ENCODE assay signal across 8 cellular contexts in genomic region chr19:38336638-38337359, GRCh38. TPM values are rescaled to one million over a fixed set of nuclear protein-coding genes. Genes with fewer than 3 reads are reported as not detected.
DNase-seq lines count a peak whose midpoint lies in the region; ATAC-seq, FAIRE-seq and TF ChIP-seq lines count a peak whose summit lies in the region.

No MANE protein-coding gene starts in this region.

- no peaks in the 10 kb centered on the region for H3K79me2 ChIP-seq in keratinocyte (ENCODE audit: control insufficient read depth, insufficient read depth, low read length)

- peaks cover 12% of the 10 kb centered on the region for H3K4me1 ChIP-seq in keratinocyte (ENCODE audit: control insufficient read depth, extremely low read depth, insufficient read depth, low read length)

- no peaks in the 10 kb centered on the region for H4K20me1 ChIP-seq in keratinocyte (ENCODE audit: control insufficient read depth, extremely low read depth, insufficient read depth, low read length)

- no peaks in the 10 kb centered on the region for H3K27me3 ChIP-seq in keratinocyte (ENCODE audit: control insufficient read depth, extremely low read depth, insufficient read depth, low read length)

- no peaks in the 10 kb centered on the region for H3K9me1 ChIP-seq in keratinocyte (ENCODE audit: control insufficient read depth, extremely low read depth, insufficient read depth, low read length)

- no peak for TF ChIP-seq CTCF in keratinocyte (optimal IDR thresholded peaks at IDR 0.05 in 1 of 3, IDR thresholded peaks at IDR 0.05 in 1 of 3, conservative IDR thresholded peaks at IDR 0.05 in 1 of 3; ENCODE audit: extremely low read depth in 1 of 3, insufficient read depth in 2 of 3, low read length in 3 of 3)

- peak overlapping the region; percentile 98 for H2AFZ ChIP-seq in keratinocyte (ENCODE audit: control insufficient read depth, low read length)

- H3K9me3 ChIP-seq in keratinocyte (ENCODE audit: control insufficient read depth, low read depth, low read length), result no peaks in the 10 kb centered on the region

- peak overlapping the region; percentile 93 for H3K9ac ChIP-seq in keratinocyte (ENCODE audit: control insufficient read depth, extremely low read depth, insufficient read depth, low read length)

- H3K27ac ChIP-seq in keratinocyte (ENCODE audit: control insufficient read depth, insufficient read depth, low read length), result peak overlapping the region; percentile 93

- peak overlapping the region; percentile 96 for H3K4me2 ChIP-seq in keratinocyte (ENCODE audit: control insufficient read depth, extremely low read depth, insufficient read depth, low read depth, low read length)

- H3K36me3 ChIP-seq in keratinocyte (ENCODE audit: control insufficient read depth in 2 of 2, extremely low read depth in 1 of 2, insufficient read depth in 2 of 2, low read length in 2 of 2), result peaks cover 0 to under 1% of the 10 kb centered on the region in 2 experiments

- H3K4me3 ChIP-seq in keratinocyte (ENCODE audit: control insufficient read depth in 2 of 3, extremely low read depth in 1 of 3, insufficient read depth in 2 of 3, low read depth in 1 of 3, low read length in 3 of 3), result peak overlapping the region; percentile 62 to 97 (median 96)

- dilution Hi-C loops in keratinocyte (cut with MboI; ENCODE audit: extremely low pct_ligation_motif_present, low sequenced_read_pairs), result no loop called here

- DNase-seq in AG08396 (ENCODE audit: low spot score), result peak; percentile 91
- peak; percentile 100 for DNase-seq in NCI-H345 treated with DMSO at 0.1 percent for 48 hours (lab: John Stamatoyannopoulos, UW; ENCODE audit: unreplicated experiment)
- DNase-seq in activated CD4-positive, CD25-positive, alpha-beta regulatory T cell (lab: John Stamatoyannopoulos, UW), result peak; percentile 91 to 95 (median 92)
- DNase-seq in central memory CD4-positive, alpha-beta T cell, result peak; percentile 95
- peak; percentile 89 for DNase-seq in keratinocyte (ENCODE audit: low read depth, low spot score)
- DNase-seq in stimulated activated CD4-positive, alpha-beta T cell treated with anti-CD3 and anti-CD28 coated beads, Interleukin-12 subunit alpha, Interleukin-12 subunit beta, amount 100 ng/mL, for 4 hours, result peak; percentile 94

- FAIRE-seq in keratinocyte (lab: Jason Lieb, UNC), result peak; percentile 85

- ATAC-seq in GM19023 (IDR thresholded peaks at IDR 0.05; ENCODE audit: unreplicated experiment), result peak; percentile 50
- peak; percentile 56 for ATAC-seq in HG03196 (IDR thresholded peaks at IDR 0.05; ENCODE audit: unreplicated experiment)

RNA-seq across cellular contexts. Expression of gene CATSPERG, which starts 1.2 kb away (rescaled TPM):
- polyA plus RNA-seq in keratinocyte, result 0.21 to 0.73 TPM (median 0.35 TPM) in 3 replicates
- 2.3 TPM for polyA plus RNA-seq in keratinocyte (2011; ENCODE audit: low read depth)
- 0.28 TPM in 1 of 2 replicates, not detected in the other for polyA plus RNA-seq in keratinocyte (2011; cell fraction: cytosol; rRNA removed)
- 1.5 and 3.3 TPM in 2 replicates for polyA plus RNA-seq in keratinocyte (2011; cell fraction: nucleus; rRNA removed)
- polyA plus RNA-seq in keratinocyte (2012; ENCODE audit: low replicate concordance), result 0.28 and 2.7 TPM in 2 replicates
- polyA minus RNA-seq in keratinocyte, result 1.2 to 1.5 TPM in 2 of 3 replicates, not detected in the other
- 3.5 TPM for polyA minus RNA-seq in keratinocyte (2011; cell fraction: cytosol; rRNA and poly(A)+ RNA removed)
- 1.7 and 2.1 TPM in 2 replicates for polyA minus RNA-seq in keratinocyte (2011; cell fraction: nucleus; rRNA and poly(A)+ RNA removed)

RNA-seq across cellular contexts. Expression of gene KCNK6, which starts 17.2 kb away (rescaled TPM):
- polyA plus RNA-seq in keratinocyte, result 23.9 to 33.7 TPM (median 29.1 TPM) in 3 replicates
- 17.5 TPM for polyA plus RNA-seq in keratinocyte (2011; ENCODE audit: low read depth)
- polyA plus RNA-seq in keratinocyte (2011; cell fraction: cytosol; rRNA removed), result 23.3 and 23.8 TPM in 2 replicates
- polyA plus RNA-seq in keratinocyte (2011; cell fraction: nucleus; rRNA removed), result 65.9 and 66.2 TPM in 2 replicates
- polyA plus RNA-seq in keratinocyte (2012; ENCODE audit: low replicate concordance), result 34.3 and 38.5 TPM in 2 replicates
- 17.3 to 23.6 TPM (median 23.1 TPM) in 3 replicates for polyA minus RNA-seq in keratinocyte
- 14.8 TPM for polyA minus RNA-seq in keratinocyte (2011; cell fraction: cytosol; rRNA and poly(A)+ RNA removed)
- polyA minus RNA-seq in keratinocyte (2011; cell fraction: nucleus; rRNA and poly(A)+ RNA removed), result 19.3 and 32.0 TPM in 2 replicates

RNA-seq across cellular contexts. Expression of gene YIF1B, which starts 21.1 kb away (rescaled TPM):
- polyA plus RNA-seq in keratinocyte, result 38.1 to 66.5 TPM (median 47.6 TPM) in 3 replicates
- polyA plus RNA-seq in keratinocyte (2011; ENCODE audit: low read depth), result 7.4 TPM
- polyA plus RNA-seq in keratinocyte (2011; cell fraction: cytosol; rRNA removed), result 29.0 and 58.3 TPM in 2 replicates
- 25.8 and 36.8 TPM in 2 replicates for polyA plus RNA-seq in keratinocyte (2011; cell fraction: nucleus; rRNA removed)
- polyA plus RNA-seq in keratinocyte (2012; ENCODE audit: low replicate concordance), result 26.1 and 50.0 TPM in 2 replicates
- 40.3 to 62.6 TPM (median 40.9 TPM) in 3 replicates for polyA minus RNA-seq in keratinocyte
- polyA minus RNA-seq in keratinocyte (2011; cell fraction: cytosol; rRNA and poly(A)+ RNA removed), result 51.8 TPM
- 12.3 and 12.4 TPM in 2 replicates for polyA minus RNA-seq in keratinocyte (2011; cell fraction: nucleus; rRNA and poly(A)+ RNA removed)

RNA-seq across cellular contexts. Expression of gene C19orf33, which starts 32.7 kb away (rescaled TPM):
- polyA plus RNA-seq in keratinocyte, result 302 to 496 TPM (median 366 TPM) in 3 replicates
- polyA plus RNA-seq in keratinocyte (2011; ENCODE audit: low read depth), result 241 TPM
- 214 and 781 TPM in 2 replicates for polyA plus RNA-seq in keratinocyte (2011; cell fraction: cytosol; rRNA removed)
- polyA plus RNA-seq in keratinocyte (2011; cell fraction: nucleus; rRNA removed), result 102 and 139 TPM in 2 replicates
- polyA plus RNA-seq in keratinocyte (2012; ENCODE audit: low replicate concordance), result 360 and 816 TPM in 2 replicates
- polyA minus RNA-seq in keratinocyte, result 35.2 to 58.7 TPM (median 44.3 TPM) in 3 replicates
- polyA minus RNA-seq in keratinocyte (2011; cell fraction: cytosol; rRNA and poly(A)+ RNA removed), result 220 TPM
- 42.0 and 55.5 TPM in 2 replicates for polyA minus RNA-seq in keratinocyte (2011; cell fraction: nucleus; rRNA and poly(A)+ RNA removed)

RNA-seq across cellular contexts. Expression of gene PSMD8, which starts 37.6 kb away (rescaled TPM):
- 346 to 528 TPM (median 350 TPM) in 3 replicates for polyA plus RNA-seq in keratinocyte
- 76.8 TPM for polyA plus RNA-seq in keratinocyte (2011; ENCODE audit: low read depth)
- polyA plus RNA-seq in keratinocyte (2011; cell fraction: cytosol; rRNA removed), result 357 and 365 TPM in 2 replicates
- polyA plus RNA-seq in keratinocyte (2011; cell fraction: nucleus; rRNA removed), result 215 and 228 TPM in 2 replicates
- polyA plus RNA-seq in keratinocyte (2012; ENCODE audit: low replicate concordance), result 250 and 304 TPM in 2 replicates
- polyA minus RNA-seq in keratinocyte, result 251 to 377 TPM (median 251 TPM) in 3 replicates
- polyA minus RNA-seq in keratinocyte (2011; cell fraction: cytosol; rRNA and poly(A)+ RNA removed), result 190 TPM
- polyA minus RNA-seq in keratinocyte (2011; cell fraction: nucleus; rRNA and poly(A)+ RNA removed), result 80.1 and 90.7 TPM in 2 replicates

Comparison
In these comparisons a context has a peak if more than half of its experiments do, and no peak if none do; other contexts are left out.
1. Peak in every context shown above with its lines: DNase-seq, ATAC-seq, H3K4me3 ChIP-seq and H3K27ac ChIP-seq.